ENCODE assay signal across 8 cellular contexts in genomic region chr1:12434174-12434573, GRCh38.
DNase-seq lines count a peak whose midpoint lies in the region; ATAC-seq, FAIRE-seq and TF ChIP-seq lines count a peak whose summit lies in the region.

No MANE protein-coding gene starts in this region.

- H3K4me3 Mint-ChIP-seq in activated naive CD8-positive, alpha-beta T cell, result peak overlapping the region; percentile 74

- H3K9me1 ChIP-seq in keratinocyte (ENCODE audit: control insufficient read depth, extremely low read depth, insufficient read depth, low read length), result no peaks in the 10 kb centered on the region

- TF ChIP-seq CTCF in keratinocyte (optimal IDR thresholded peaks at IDR 0.05 in 1 of 3, IDR thresholded peaks at IDR 0.05 in 1 of 3, conservative IDR thresholded peaks at IDR 0.05 in 1 of 3; ENCODE audit: extremely low read depth in 1 of 3, insufficient read depth in 2 of 3, low read length in 3 of 3), result no peak

- H3K36me3 ChIP-seq in keratinocyte (ENCODE audit: control insufficient read depth in 2 of 2, extremely low read depth in 1 of 2, insufficient read depth in 2 of 2, low read length in 2 of 2), result peaks cover 4 to 7% of the 10 kb centered on the region in 2 experiments

- H3K9me3 ChIP-seq in keratinocyte (ENCODE audit: control insufficient read depth, low read depth, low read length), result no peaks in the 10 kb centered on the region

- peaks cover 56% of the 10 kb centered on the region for H3K4me1 ChIP-seq in keratinocyte (ENCODE audit: control insufficient read depth, extremely low read depth, insufficient read depth, low read length)

- ATAC-seq in GM21360 (IDR thresholded peaks at IDR 0.05; ENCODE audit: unreplicated experiment) (peak; percentile 43), GM21825 (IDR thresholded peaks at IDR 0.05; ENCODE audit: unreplicated experiment) (no peak)

- no peak overlapping the region for H2AFZ ChIP-seq in keratinocyte (ENCODE audit: control insufficient read depth, low read length)

- H3K79me2 ChIP-seq in keratinocyte (ENCODE audit: control insufficient read depth, insufficient read depth, low read length), result no peaks in the 10 kb centered on the region

- dilution Hi-C loops in keratinocyte (cut with MboI; ENCODE audit: extremely low pct_ligation_motif_present, low sequenced_read_pairs), result no loop called here

- H3K4me1 Mint-ChIP-seq in activated naive CD8-positive, alpha-beta T cell (ENCODE audit: low read depth), result peaks cover 86% of the 10 kb centered on the region

- no peak overlapping the region for H3K27ac ChIP-seq in keratinocyte (ENCODE audit: control insufficient read depth, insufficient read depth, low read length)

- H3K9ac ChIP-seq in keratinocyte (ENCODE audit: control insufficient read depth, extremely low read depth, insufficient read depth, low read length), result no peak overlapping the region

- H3K27ac Mint-ChIP-seq in activated naive CD8-positive, alpha-beta T cell, result peak overlapping the region; percentile 98

- H3K27me3 ChIP-seq in keratinocyte (ENCODE audit: control insufficient read depth, extremely low read depth, insufficient read depth, low read length), result no peaks in the 10 kb centered on the region

- no peaks in the 10 kb centered on the region for H3K27me3 Mint-ChIP-seq in activated naive CD8-positive, alpha-beta T cell

- H3K36me3 Mint-ChIP-seq in activated naive CD8-positive, alpha-beta T cell, result no peaks in the 10 kb centered on the region

- H4K20me1 ChIP-seq in keratinocyte (ENCODE audit: control insufficient read depth, extremely low read depth, insufficient read depth, low read length), result no peaks in the 10 kb centered on the region

- H3K4me3 ChIP-seq in keratinocyte (ENCODE audit: control insufficient read depth in 2 of 3, extremely low read depth in 1 of 3, insufficient read depth in 2 of 3, low read depth in 1 of 3, low read length in 3 of 3), result peak overlapping the region in 1 of 3 experiments; percentile 13

- peak overlapping the region; percentile 30 for H3K4me2 ChIP-seq in keratinocyte (ENCODE audit: control insufficient read depth, extremely low read depth, insufficient read depth, low read depth, low read length)

- DNase-seq in RCC 7860 (ENCODE audit: low spot score) (peak; percentile 71), keratinocyte (ENCODE audit: low read depth, low spot score) (peak; percentile 48), ecto neural progenitor cell (ENCODE audit: low spot score) (no peak), NCI-H446 treated with DMSO at 0.1 percent for 48 hours (lab: John Stamatoyannopoulos, UW) (no peak)
- peak; percentile 55 for DNase-seq in stimulated activated CD8-positive, alpha-beta memory T cell treated with anti-CD3 and anti-CD28 coated beads, Interleukin-12 subunit alpha, Interleukin-12 subunit beta, amount 100 ng/mL, for 1 hour (ENCODE audit: low read depth)

- H3K9me3 Mint-ChIP-seq in activated naive CD8-positive, alpha-beta T cell (ENCODE audit: low read depth), result no peaks in the 10 kb centered on the region

- FAIRE-seq in RCC 7860 (lab: Jason Lieb, UNC) (peak; percentile 89), keratinocyte (lab: Jason Lieb, UNC) (peak; percentile 39)

Comparison
In these comparisons a context has a peak if more than half of its experiments do, and no peak if none do; other contexts are left out.
1. DNase-seq: peak in RCC 7860 (single experiment), keratinocyte (single experiment) and stimulated activated CD8-positive, alpha-beta memory T cell treated with anti-CD3 and anti-CD28 coated beads, Interleukin-12 subunit alpha, Interleukin-12 subunit beta, amount 100 ng/mL, for 1 hour (single experiment); none in ecto neural progenitor cell (single experiment) and NCI-H446 treated with DMSO at 0.1 percent for 48 hours (single experiment).